Comparison of ENCODE assay signal across 1 cellular context in genomic region chr10:15388172-15388571, GRCh38.
TF ChIP-seq lines count a peak whose summit lies in the region.

No MANE protein-coding gene starts in this region.

TF ChIP-seq in HEK293, 187 proteins besides CTCF, POLR2A, EP300 and RAD21 (continued from another document):
- TF ChIP-seq ZNF18 (tag by site-specific recombination; IDR thresholded peaks at IDR 0.05) (peak; percentile 39; the same call in 1 of the 2 replicates), GFI1B (tag by site-specific recombination; IDR thresholded peaks at IDR 0.05) (peak; percentile 41; the same call in 1 of the 2 replicates), ZBTB11 (tag by site-specific recombination; conservative IDR thresholded peaks at IDR 0.05; ENCODE audit: low read depth) (peak; percentile 75), ZNF580 (tag by site-specific recombination; IDR thresholded peaks at IDR 0.05) (peak; percentile 59; the same call in 1 of the 2 replicates), ZNF664 (tag by site-specific recombination; IDR thresholded peaks at IDR 0.05) (peak; percentile 65; the same call in 1 of the 2 replicates), ZNF404 (tag by site-specific recombination; IDR thresholded peaks at IDR 0.05) (peak; percentile 46; the same call in 1 of the 2 replicates), ZXDB (tag by site-specific recombination; IDR thresholded peaks at IDR 0.05) (0 out of 2 replicates have a peak, but pooled peaks have one; percentile 44), ZNF433 (tag by site-specific recombination; IDR thresholded peaks at IDR 0.05; ENCODE audit: low read depth) (peak; percentile 63; the same call in 1 of the 2 replicates), ZNF629 (tag by site-specific recombination; IDR thresholded peaks at IDR 0.05) (0 out of 2 replicates have a peak, but pooled peaks have one; percentile 16), ZNF426 (tag by site-specific recombination; IDR thresholded peaks at IDR 0.05) (peak; percentile 79), ZNF510 (tag by site-specific recombination; IDR thresholded peaks at IDR 0.05; ENCODE audit: insufficient replicate concordance) (peak; percentile 62), ZNF140 (tag by site-specific recombination; IDR thresholded peaks at IDR 0.05) (peak; percentile 86; the same call in 1 of the 2 replicates), ZNF292 (tag by site-specific recombination; IDR thresholded peaks at IDR 0.05; ENCODE audit: borderline replicate concordance, low read depth) (peak; percentile 89; the same call in 1 of the 2 replicates), ZNF654 (tag by site-specific recombination; IDR thresholded peaks at IDR 0.05; ENCODE audit: low read depth) (peak; percentile 31), ZNF266 (tag by site-specific recombination; IDR thresholded peaks at IDR 0.05; ENCODE audit: low read depth) (peak; percentile 90), KLF7 (tag by site-specific recombination; IDR thresholded peaks at IDR 0.05; ENCODE audit: borderline replicate concordance) (0 out of 2 replicates have a peak, but pooled peaks have one; percentile 23), ZNF138 (tag by site-specific recombination; IDR thresholded peaks at IDR 0.05; ENCODE audit: borderline replicate concordance) (0 out of 2 replicates have a peak, but pooled peaks have one; percentile 44)
TF ChIP-seq in HEK293: peak in this region for 29; not testable (repeated sequence) for 158.
